In genomic region chr12:52119398-52120254, GRCh38 we compare ENCODE assay signal across 9 cellular contexts. TPM values are rescaled to one million over a fixed set of nuclear protein-coding genes. Genes with fewer than 3 reads are reported as not detected.
A peak's percentile ranks its signal among the peaks of the same experiment; 100 is the strongest.
DNase-seq lines count a peak whose midpoint lies in the region; ATAC-seq and TF ChIP-seq lines count a peak whose summit lies in the region.
"Had no signal": no experiment of that assay in that cellular context is flagged by ENCODE, and none has a peak within 500 bp of the region (broad histone marks: within the 10 kb centered on the region; RNA-seq: fewer than 3 reads in every experiment).

No MANE protein-coding gene starts in this region.

- H3K9me3 ChIP-seq in spleen: no peaks in the 10 kb centered on the region

- 20 to 31% (median 22%) methylated on average over 18 to 23 of the region's 23 CpGs for WGBS in spleen, 5 donors

- peak; percentile 62 for ATAC-seq in activated CD4-positive, alpha-beta T cell treated with anti-CD3 and anti-CD28 coated beads for 36 hours
- ATAC-seq in activated CD8-positive, alpha-beta T cell treated with anti-CD3 and anti-CD28 coated beads, Interleukin-2, amount 10 ng/mL, durations not matched to agents 7 days and 5 days: peak; percentile 80

- H3K36me3 ChIP-seq in spleen: no peaks in the 10 kb centered on the region

- peaks cover 0 to 30% (median 0%) of the 10 kb centered on the region in 7 donors for H3K27me3 ChIP-seq in spleen (replicated peaks in 1 of 7)

- TF ChIP-seq CTCF in fibroblast of villous mesenchyme (IDR thresholded peaks at IDR 0.05; ENCODE audit: insufficient read depth, low read depth, low read length) (peak; percentile 61), spleen (IDR thresholded peaks at IDR 0.05 in 8 of 11, conservative IDR thresholded peaks at IDR 0.05 in 3 of 11) (peak in 8 of 11 experiments; percentile 33 to 70 (median 58))

- no peak overlapping the region for H3K27ac Mint-ChIP-seq in activated CD4-positive, alpha-beta T cell treated with anti-CD3 and anti-CD28 coated beads for 36 hours
- peak overlapping the region; percentile 52 for H3K27ac Mint-ChIP-seq in activated CD8-positive, alpha-beta T cell treated with anti-CD3 and anti-CD28 coated beads, Interleukin-2, amount 10 ng/mL, durations not matched to agents 7 days and 5 days
- H3K27ac Mint-ChIP-seq: stimulated activated naive CD8-positive, alpha-beta T cell treated with anti-CD3 and anti-CD28 coated beads, Interleukin-15, Interleukin-2, amounts not matched to agents 100 ng/mL and 50 ng/mL, for 24 hours had no signal

- no peaks in the 10 kb centered on the region for H3K36me3 Mint-ChIP-seq in activated CD4-positive, alpha-beta T cell treated with anti-CD3 and anti-CD28 coated beads for 36 hours (ENCODE audit: low read depth)
- H3K36me3 Mint-ChIP-seq in activated CD8-positive, alpha-beta T cell treated with anti-CD3 and anti-CD28 coated beads, Interleukin-2, amount 10 ng/mL, durations not matched to agents 7 days and 5 days (ENCODE audit: low read depth): no peaks in the 10 kb centered on the region

- H3K9me3 Mint-ChIP-seq in activated CD4-positive, alpha-beta T cell treated with anti-CD3 and anti-CD28 coated beads for 36 hours (ENCODE audit: low read depth): no peaks in the 10 kb centered on the region
- no peaks in the 10 kb centered on the region for H3K9me3 Mint-ChIP-seq in activated CD8-positive, alpha-beta T cell treated with anti-CD3 and anti-CD28 coated beads, Interleukin-2, amount 10 ng/mL, durations not matched to agents 7 days and 5 days (ENCODE audit: insufficient read depth)
- H3K9me3 Mint-ChIP-seq: stimulated activated naive CD8-positive, alpha-beta T cell treated with anti-CD3 and anti-CD28 coated beads, Interleukin-15, Interleukin-2, amounts not matched to agents 100 ng/mL and 50 ng/mL, for 24 hours had no signal

- CTCF ChIA-PET in activated CD4-positive, alpha-beta T cell treated with anti-CD3 and anti-CD28 coated beads for 36 hours (lab: Charles Lee): interaction anchor here (0.5 to 5.1 kb wide), 10 partner anchors 8 to 876 kb away, joined by 3 to 55 read pairs (median 4); no protein-coding TSS in a partner anchor
- CTCF ChIA-PET in activated CD8-positive, alpha-beta T cell treated with anti-CD3 and anti-CD28 coated beads, Interleukin-2, amount 10 ng/mL, durations not matched to agents 7 days and 5 days (lab: Charles Lee): interaction anchor here (0.8 to 5.1 kb wide), 9 partner anchors 8 to 99 kb away, joined by 3 to 94 read pairs (median 4); no protein-coding TSS in a partner anchor

- POLR2A ChIA-PET in activated CD4-positive, alpha-beta T cell treated with anti-CD3 and anti-CD28 coated beads for 36 hours (lab: Charles Lee): no interaction called here
- POLR2A ChIA-PET in activated CD8-positive, alpha-beta T cell treated with anti-CD3 and anti-CD28 coated beads, Interleukin-2, amount 10 ng/mL, durations not matched to agents 7 days and 5 days (lab: Charles Lee): no interaction called here

- no peak overlapping the region for H3K4me3 Mint-ChIP-seq in activated CD4-positive, alpha-beta T cell treated with anti-CD3 and anti-CD28 coated beads for 36 hours
- no peak overlapping the region for H3K4me3 Mint-ChIP-seq in activated CD8-positive, alpha-beta T cell treated with anti-CD3 and anti-CD28 coated beads, Interleukin-2, amount 10 ng/mL, durations not matched to agents 7 days and 5 days
- H3K4me3 Mint-ChIP-seq: stimulated activated naive CD8-positive, alpha-beta T cell treated with anti-CD3 and anti-CD28 coated beads, Interleukin-15, Interleukin-2, amounts not matched to agents 100 ng/mL and 50 ng/mL, for 24 hours had no signal

- peak overlapping the region in 3 of 8 donors; percentile 46 to 58 (median 53) for H3K27ac ChIP-seq in spleen

- H3K27me3 Mint-ChIP-seq in activated CD4-positive, alpha-beta T cell treated with anti-CD3 and anti-CD28 coated beads for 36 hours: peaks cover 14% of the 10 kb centered on the region
- peaks cover 12% of the 10 kb centered on the region for H3K27me3 Mint-ChIP-seq in activated CD8-positive, alpha-beta T cell treated with anti-CD3 and anti-CD28 coated beads, Interleukin-2, amount 10 ng/mL, durations not matched to agents 7 days and 5 days (ENCODE audit: low read depth)

- DNase-seq in activated CD4-positive, alpha-beta T cell treated with anti-CD3 and anti-CD28 coated beads for 36 hours: peak; percentile 68
- no peak for DNase-seq in activated CD4-positive, alpha-beta T cell treated with anti-CD3 and anti-CD28 coated beads for 1 hour
- peak; percentile 79 for DNase-seq in NCI-H146 (lab: John Stamatoyannopoulos, UW)
- peak; percentile 54 for DNase-seq in activated CD8-positive, alpha-beta T cell treated with anti-CD3 and anti-CD28 coated beads, Interleukin-2, amount 10 ng/mL, durations not matched to agents 7 days and 5 days
- peak; percentile 23 for DNase-seq in fibroblast of villous mesenchyme (ENCODE audit: low read depth)
- DNase-seq in spleen: peak; percentile 83
- DNase-seq in NCI-H2227 (lab: John Stamatoyannopoulos, UW; ENCODE audit: unreplicated experiment): no peak
- no peak for DNase-seq in SW 1271 (lab: John Stamatoyannopoulos, UW)

- H3K4me1 ChIP-seq in spleen: peaks cover 11 to 54% (median 36%) of the 10 kb centered on the region in 6 donors

- H3K4me3 ChIP-seq in fibroblast of villous mesenchyme (ENCODE audit: low read depth, low read length): no peak overlapping the region
- H3K4me3 ChIP-seq in spleen: peak overlapping the region in 1 of 8 donors; percentile 4

- H3K4me1 Mint-ChIP-seq in activated CD4-positive, alpha-beta T cell treated with anti-CD3 and anti-CD28 coated beads for 36 hours: peaks cover 31% of the 10 kb centered on the region
- peaks cover 34% of the 10 kb centered on the region for H3K4me1 Mint-ChIP-seq in activated CD8-positive, alpha-beta T cell treated with anti-CD3 and anti-CD28 coated beads, Interleukin-2, amount 10 ng/mL, durations not matched to agents 7 days and 5 days (ENCODE audit: low read depth)

- intact Hi-C loops in activated CD4-positive, alpha-beta T cell treated with anti-CD3 and anti-CD28 coated beads for 36 hours (cut with DNase I, micrococcal nuclease): loop anchor here (1.0 to 2.0 kb wide), 3 partner anchors 94 to 127 kb away; no protein-coding TSS in a partner anchor
- intact Hi-C loops in spleen (cut with DNase I; ENCODE audit: low total_unique reads): no loop called here

- TF ChIP-seq POLR2A in spleen (IDR thresholded peaks at IDR 0.05): no peak

RNA-seq across cellular contexts. Expression of gene SMIM41, which starts 40.1 kb away (rescaled TPM):
- total RNA-seq in activated CD4-positive, alpha-beta T cell treated with anti-CD3 and anti-CD28 coated beads for 36 hours: not detected
- total RNA-seq in activated CD8-positive, alpha-beta T cell treated with anti-CD3 and anti-CD28 coated beads, Interleukin-2, amount 10 ng/mL, durations not matched to agents 7 days and 5 days: not detected
- total RNA-seq in fibroblast of villous mesenchyme (0.32 and 0.43 TPM in 2 replicates), spleen (1 to 10 TPM in 6 of 7 donors, under 1 TPM in 1; 0.64 to 8.1 (median 4.9) TPM)
- 1 to 10 TPM in 2 of 3 donors, under 1 TPM in 1; 0.85 to 1.7 (median 1.1) TPM for polyA plus RNA-seq in spleen

RNA-seq across cellular contexts. Expression of gene ATG101, which starts 49.8 kb away (rescaled TPM):
- total RNA-seq in activated CD4-positive, alpha-beta T cell treated with anti-CD3 and anti-CD28 coated beads for 36 hours: 10 to 100 TPM; 24.0 to 30.7 TPM
- 10 to 100 TPM; 28.8 to 31.1 TPM for total RNA-seq in activated CD8-positive, alpha-beta T cell treated with anti-CD3 and anti-CD28 coated beads, Interleukin-2, amount 10 ng/mL, durations not matched to agents 7 days and 5 days
- 70.0 and 71.8 TPM in 2 replicates for total RNA-seq in fibroblast of villous mesenchyme
- 10 to 100 TPM; 23.5 to 40.1 (median 32.3) TPM for total RNA-seq in spleen
- polyA plus RNA-seq in spleen: 10 to 100 TPM; 32.0 to 81.1 (median 35.3) TPM

Comparison
In these comparisons a context has a peak if more than half of its experiments do, and no peak if none do; other contexts are left out.
1. DNase-seq: peak in activated CD4-positive, alpha-beta T cell treated with anti-CD3 and anti-CD28 coated beads for 36 hours (single experiment), NCI-H146 (single experiment), activated CD8-positive, alpha-beta T cell treated with anti-CD3 and anti-CD28 coated beads, Interleukin-2, amount 10 ng/mL, durations not matched to agents 7 days and 5 days (single experiment), fibroblast of villous mesenchyme (single experiment) and spleen (single experiment); none in activated CD4-positive, alpha-beta T cell treated with anti-CD3 and anti-CD28 coated beads for 1 hour (single experiment), NCI-H2227 (single experiment) and SW 1271 (0 of 2).